Comparison of ENCODE assay signal across 8 cellular contexts in genomic region chr7:38178004-38178694, GRCh38. TPM values are rescaled to one million over a fixed set of nuclear protein-coding genes. Genes with fewer than 3 reads are reported as not detected.
DNase-seq lines count a peak whose midpoint lies in the region; ATAC-seq, FAIRE-seq and TF ChIP-seq lines count a peak whose summit lies in the region.

Gene STARD3NL (plus strand): TSS chr7:38178245. CDS start chr7:38207505, 29,260 bp downstream.

- intact Hi-C loops in Right ventricle myocardium superior (cut with DNase I), result no loop called here
- intact Hi-C loops in pancreas (cut with DNase I), result no loop called here
- intact Hi-C loops in tibial artery (cut with DNase I; ENCODE audit: low total_unique reads), result loop anchor here (2.0 kb wide), 1 partner anchor 261 kb away; the partner anchor contains the start of gene SFRP4

- H3K4me3 Mint-ChIP-seq in activated naive CD8-positive, alpha-beta T cell treated with anti-CD3 and anti-CD28 coated beads, Interleukin-2, amount 50 U/mL, for 24 hours, result peak within 1 kb of the TSS; percentile 96

- no peaks in the 10 kb centered on the region for H3K36me3 ChIP-seq in pancreas
- H3K36me3 ChIP-seq in tibial artery, result no peaks in the 10 kb centered on the region

- FAIRE-seq in pancreas (lab: Jason Lieb, UNC), result peak; percentile 87

- H3K36me3 Mint-ChIP-seq in activated naive CD8-positive, alpha-beta T cell treated with anti-CD3 and anti-CD28 coated beads, Interleukin-2, amount 50 U/mL, for 24 hours (ENCODE audit: low read depth), result no peaks in the 10 kb centered on the region

- TF ChIP-seq CTCF in GM12872 (IDR thresholded peaks at IDR 0.05; ENCODE audit: insufficient read depth, low read depth, low read length) (0 out of 3 replicates have a peak, but pooled peaks have one; percentile 2), pancreas (IDR thresholded peaks at IDR 0.05) (no peak), tibial artery (IDR thresholded peaks at IDR 0.05) (peak in 1 of 2 experiments; percentile 18)

- H3K4me1 ChIP-seq in pancreas, result peaks cover 0 to 17% (median 7%) of the 10 kb centered on the region in 3 donors
- peaks cover 0 to 20% (median 7%) of the 10 kb centered on the region in 4 donors for H3K4me1 ChIP-seq in tibial artery

- H3K27me3 ChIP-seq in pancreas, result no peaks in the 10 kb centered on the region
- H3K27me3 ChIP-seq in tibial artery, result no peaks in the 10 kb centered on the region

- peak within 1 kb of the TSS; percentile 65 to 84 (median 69) for H3K4me3 ChIP-seq in pancreas
- H3K4me3 ChIP-seq in tibial artery, result peak within 1 kb of the TSS; percentile 68 to 89

- H3K9me3 ChIP-seq in pancreas (no peaks in the 10 kb centered on the region), tibial artery (no peaks in the 10 kb centered on the region)

- peaks cover 5% of the 10 kb centered on the region for H3K9me3 Mint-ChIP-seq in activated naive CD8-positive, alpha-beta T cell treated with anti-CD3 and anti-CD28 coated beads, Interleukin-2, amount 50 U/mL, for 24 hours

- peak within 1 kb of the TSS; percentile 69 to 87 (median 78) for H3K27ac ChIP-seq in pancreas
- H3K27ac ChIP-seq in tibial artery, result peak within 1 kb of the TSS; percentile 87 to 93

- DNase-seq in NCI-H1417 treated with DMSO at 0.1 percent for 48 hours (lab: John Stamatoyannopoulos, UW), result peak; percentile 99
- peak; percentile 100 for DNase-seq in SW480 (ENCODE audit: low spot score)
- peak; percentile 89 for DNase-seq in activated naive CD8-positive, alpha-beta T cell treated with anti-CD3 and anti-CD28 coated beads, Interleukin-2, amount 50 U/mL, for 24 hours
- DNase-seq in Right ventricle myocardium superior, result peak; percentile 95
- DNase-seq in pancreas, result peak; percentile 92 to 100 (median 97)
- DNase-seq in tibial artery, result peak; percentile 98 to 99

- peak within 1 kb of the TSS; percentile 93 for H3K27ac Mint-ChIP-seq in activated naive CD8-positive, alpha-beta T cell treated with anti-CD3 and anti-CD28 coated beads, Interleukin-2, amount 50 U/mL, for 24 hours

- peak; percentile 99 for ATAC-seq in HG02763 (IDR thresholded peaks at IDR 0.05; ENCODE audit: unreplicated experiment)
- peak; percentile 100 for ATAC-seq in activated naive CD8-positive, alpha-beta T cell treated with anti-CD3 and anti-CD28 coated beads, Interleukin-2, amount 50 U/mL, for 24 hours
- ATAC-seq in Right ventricle myocardium superior (ENCODE audit: poor library complexity), result peak; percentile 98
- ATAC-seq in pancreas, result peak; percentile 96 to 99 (median 98)

- peaks cover 8% of the 10 kb centered on the region for H3K27me3 Mint-ChIP-seq in activated naive CD8-positive, alpha-beta T cell treated with anti-CD3 and anti-CD28 coated beads, Interleukin-2, amount 50 U/mL, for 24 hours

- 0% methylated on average over 48 to 51 of the region's 51 CpGs for WGBS in pancreas, 2 donors

- peaks cover 40% of the 10 kb centered on the region for H3K4me1 Mint-ChIP-seq in activated naive CD8-positive, alpha-beta T cell treated with anti-CD3 and anti-CD28 coated beads, Interleukin-2, amount 50 U/mL, for 24 hours

RNA-seq across cellular contexts. Expression of gene STARD3NL, which starts in this region (rescaled TPM):
- total RNA-seq in Right ventricle myocardium superior (21.8 TPM), pancreas (10 to 100 TPM in 3 of 6 donors, 1 to 10 TPM in 3; 7.2 to 17.1 (median 10.8) TPM)
- polyA plus RNA-seq in pancreas, result 10 to 100 TPM in 1 of 2 donors, 1 to 10 TPM in 1; 8.4 to 23.1 TPM

Comparison
In these comparisons a context has a peak if more than half of its experiments do, and no peak if none do; other contexts are left out.
1. Peak in every context shown above with its lines: DNase-seq, ATAC-seq, H3K4me3 ChIP-seq and H3K27ac ChIP-seq.